17 cellular contexts compared by ENCODE assay signal in genomic region chr19:23241433-23241832, GRCh38.
"Had no signal": no experiment of that assay in that cellular context is flagged by ENCODE, and none has a peak within 500 bp of the region (broad histone marks: within the 10 kb centered on the region; RNA-seq: fewer than 3 reads in every experiment).

No MANE protein-coding gene starts in this region.

- H3K4me1 ChIP-seq: esophagus squamous epithelium, foreskin keratinocyte, prostate gland, transverse colon had no signal

- H3K4me3 ChIP-seq: cardiac muscle cell, esophagus squamous epithelium, prostate gland, skin epidermis, transverse colon had no signal

- H3K27ac ChIP-seq: cardiac muscle cell, esophagus squamous epithelium, foreskin keratinocyte, prostate gland, transverse colon had no signal

- H3K9me3 ChIP-seq: prostate gland had no signal

- H3K36me3 ChIP-seq: cardiac muscle cell, prostate gland had no signal

- DNase-seq: activated CD4-positive, CD25-positive, alpha-beta regulatory T cell treated with anti-CD3 and anti-CD28 coated beads, Interleukin-2, amount 50 U/mL, for 72 hours; activated naive CD4-positive, alpha-beta T cell treated with anti-CD3 and anti-CD28 coated beads for 36 hours; activated naive CD8-positive, alpha-beta T cell treated with anti-CD3 and anti-CD28 coated beads, Interleukin-2, amount 50 U/mL, for 24 hours; esophagus squamous epithelium; glutamatergic neuron; hypothalamus; nephron progenitor cell; occipital lobe; right cardiac atrium; stimulated activated CD4-positive, alpha-beta T cell treated with anti-CD3 and anti-CD28 coated beads, Interleukin-15, amount 100 ng/mL, for 24 hours; stimulated activated CD4-positive, alpha-beta T cell treated with anti-CD3 and anti-CD28 coated beads, Interleukin-4, amount 100 ng/mL, for 1 hour; stimulated activated naive CD4-positive, alpha-beta T cell treated with Interleukin-2 at 50 U/mL for 16 hours; transverse colon had no signal

- H3K27me3 ChIP-seq: cardiac muscle cell, esophagus squamous epithelium, foreskin keratinocyte, transverse colon had no signal
